ENCODE assay signal across 33 cellular contexts in the genomic region with DNA sequence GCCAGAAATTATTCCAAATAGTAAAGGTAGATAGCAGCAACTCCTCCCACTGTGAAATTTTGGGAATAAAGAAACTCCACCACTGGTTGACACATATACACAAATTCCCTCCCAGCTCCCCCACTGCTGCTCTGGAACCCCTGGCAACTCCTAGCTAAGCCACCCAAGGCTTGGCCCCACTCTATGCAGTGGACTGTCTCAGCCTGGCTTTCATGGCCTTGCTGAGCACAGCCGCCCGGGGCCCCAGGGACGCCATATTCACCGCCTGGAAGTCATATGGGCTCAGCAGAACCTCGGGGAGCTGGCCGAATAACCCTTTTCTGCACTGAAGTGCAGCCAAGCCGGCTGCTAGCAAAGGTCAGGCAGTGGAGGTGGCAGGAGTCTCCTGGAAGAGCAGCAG.
"Had no signal": no experiment of that assay in that cellular context is flagged by ENCODE, and none has a peak within 500 bp of the region (broad histone marks: within the 10 kb centered on the region; RNA-seq: fewer than 3 reads in every experiment).

No MANE protein-coding gene starts in this region.

- DNase-seq: activated CD4-positive, alpha-beta T cell treated with anti-CD3 and anti-CD28 coated beads for 1 hour; activated CD8-positive, alpha-beta memory T cell treated with anti-CD3 and anti-CD28 coated beads, Interleukin-2, amount 10 ng/mL, durations not matched to agents 7 days and 5 days; activated CD8-positive, alpha-beta T cell treated with anti-CD3 and anti-CD28 coated beads, Interleukin-2, amount 10 ng/mL, durations not matched to agents 7 days and 5 days; activated gamma-delta T cell; activated naive CD4-positive, alpha-beta T cell treated with anti-CD3 and anti-CD28 coated beads, Interleukin-2, amount 10 ng/mL, durations not matched to agents 7 days and 5 days; activated naive CD8-positive, alpha-beta T cell treated with anti-CD3 and anti-CD28 coated beads, Interleukin-2, amount 10 ng/mL, durations not matched to agents 7 days and 5 days; caudate nucleus; cortex of kidney; effector memory CD8-positive, alpha-beta T cell; foreskin fibroblast; heart left ventricle; kidney glomerular epithelial cell; left lung; mucosa of descending colon; pancreas; retina; stimulated activated CD4-positive, alpha-beta T cell treated with anti-CD3 and anti-CD28 coated beads, Interleukin-12 subunit alpha, Interleukin-12 subunit beta, amount 100 ng/mL, for 4 hours; stimulated activated CD4-positive, alpha-beta T cell treated with anti-CD3 and anti-CD28 coated beads, Interleukin-4, amount 100 ng/mL, for 24 hours; SW 1271; T-helper 17 cell; T1000 had no signal

- H3K9me3 ChIP-seq: ascending aorta, heart left ventricle, left lung, mucosa of descending colon, pancreas, prostate gland, thoracic aorta, upper lobe of left lung, vagina had no signal

- H3K27me3 Mint-ChIP-seq: activated CD8-positive, alpha-beta memory T cell treated with anti-CD3 and anti-CD28 coated beads, Interleukin-2, amount 10 ng/mL, durations not matched to agents 7 days and 5 days; activated naive CD4-positive, alpha-beta T cell treated with anti-CD3 and anti-CD28 coated beads, Interleukin-2, amount 10 ng/mL, durations not matched to agents 7 days and 5 days; activated naive CD8-positive, alpha-beta T cell treated with anti-CD3 and anti-CD28 coated beads, Interleukin-2, amount 10 ng/mL, durations not matched to agents 7 days and 5 days; brain; effector memory CD8-positive, alpha-beta T cell; natural killer cell treated with Interleukin-12 subunit alpha and Interleukin-12 subunit beta and Interleukin-15 and Interleukin-18, amount 100 ng/mL, for 72 hours; stimulated activated naive CD8-positive, alpha-beta T cell treated with anti-CD3 and anti-CD28 coated beads, Interleukin-15, Interleukin-2, amounts not matched to agents 100 ng/mL and 50 ng/mL, for 24 hours; T-helper 17 cell had no signal

- H3K9me3 Mint-ChIP-seq: activated naive CD4-positive, alpha-beta T cell treated with anti-CD3 and anti-CD28 coated beads, Interleukin-2, amount 10 ng/mL, durations not matched to agents 7 days and 5 days; activated naive CD8-positive, alpha-beta T cell treated with anti-CD3 and anti-CD28 coated beads, Interleukin-2, amount 10 ng/mL, durations not matched to agents 7 days and 5 days; brain; effector memory CD8-positive, alpha-beta T cell; natural killer cell treated with Interleukin-12 subunit alpha and Interleukin-12 subunit beta and Interleukin-15 and Interleukin-18, amount 100 ng/mL, for 72 hours; stimulated activated effector memory CD8-positive, alpha-beta T cell treated with anti-CD3 and anti-CD28 coated beads, Interleukin-12 subunit alpha, Interleukin-12 subunit beta, amount 100 ng/mL, for 72 hours; stimulated activated naive CD8-positive, alpha-beta T cell treated with anti-CD3 and anti-CD28 coated beads, Interleukin-15, Interleukin-2, amounts not matched to agents 100 ng/mL and 50 ng/mL, for 24 hours had no signal

- H3K27ac Mint-ChIP-seq: activated CD8-positive, alpha-beta memory T cell treated with anti-CD3 and anti-CD28 coated beads, Interleukin-2, amount 10 ng/mL, durations not matched to agents 7 days and 5 days; activated CD8-positive, alpha-beta T cell treated with anti-CD3 and anti-CD28 coated beads, Interleukin-2, amount 10 ng/mL, durations not matched to agents 7 days and 5 days; activated naive CD4-positive, alpha-beta T cell treated with anti-CD3 and anti-CD28 coated beads, Interleukin-2, amount 10 ng/mL, durations not matched to agents 7 days and 5 days; activated naive CD8-positive, alpha-beta T cell treated with anti-CD3 and anti-CD28 coated beads, Interleukin-2, amount 10 ng/mL, durations not matched to agents 7 days and 5 days; effector memory CD8-positive, alpha-beta T cell; natural killer cell treated with Interleukin-12 subunit alpha and Interleukin-12 subunit beta and Interleukin-15 and Interleukin-18, amount 100 ng/mL, for 72 hours; stimulated activated effector memory CD8-positive, alpha-beta T cell treated with anti-CD3 and anti-CD28 coated beads, Interleukin-12 subunit alpha, Interleukin-12 subunit beta, amount 100 ng/mL, for 72 hours; stimulated activated naive CD8-positive, alpha-beta T cell treated with anti-CD3 and anti-CD28 coated beads, Interleukin-15, Interleukin-2, amounts not matched to agents 100 ng/mL and 50 ng/mL, for 24 hours; T-helper 17 cell had no signal

- H3K27me3 ChIP-seq: ascending aorta, heart left ventricle, left lung, pancreas, upper lobe of left lung, vagina had no signal

- H3K27ac ChIP-seq: ascending aorta, heart left ventricle, left lung, pancreas, prostate gland, skin epidermis, thoracic aorta, upper lobe of left lung, vagina had no signal

- H3K4me1 Mint-ChIP-seq: activated naive CD4-positive, alpha-beta T cell treated with anti-CD3 and anti-CD28 coated beads, Interleukin-2, amount 10 ng/mL, durations not matched to agents 7 days and 5 days; T-helper 17 cell had no signal

- H3K4me3 ChIP-seq: ascending aorta, heart left ventricle, left lung, lung, mucosa of descending colon, pancreas, prostate gland, skin epidermis, thoracic aorta, upper lobe of left lung, vagina had no signal

- ATAC-seq: activated CD8-positive, alpha-beta memory T cell treated with anti-CD3 and anti-CD28 coated beads, Interleukin-2, amount 10 ng/mL, durations not matched to agents 7 days and 5 days; activated CD8-positive, alpha-beta T cell treated with anti-CD3 and anti-CD28 coated beads, Interleukin-2, amount 10 ng/mL, durations not matched to agents 7 days and 5 days; effector memory CD8-positive, alpha-beta T cell; heart left ventricle; left lung; mucosa of descending colon; natural killer cell treated with Interleukin-12 subunit alpha and Interleukin-12 subunit beta and Interleukin-15 and Interleukin-18, amount 100 ng/mL, for 72 hours; pancreas; sciatic nerve; stimulated activated effector memory CD8-positive, alpha-beta T cell treated with anti-CD3 and anti-CD28 coated beads, Interleukin-12 subunit alpha, Interleukin-12 subunit beta, amount 100 ng/mL, for 72 hours; T-helper 17 cell had no signal

- H3K4me3 Mint-ChIP-seq: activated CD8-positive, alpha-beta memory T cell treated with anti-CD3 and anti-CD28 coated beads, Interleukin-2, amount 10 ng/mL, durations not matched to agents 7 days and 5 days; activated CD8-positive, alpha-beta T cell treated with anti-CD3 and anti-CD28 coated beads, Interleukin-2, amount 10 ng/mL, durations not matched to agents 7 days and 5 days; activated naive CD4-positive, alpha-beta T cell treated with anti-CD3 and anti-CD28 coated beads, Interleukin-2, amount 10 ng/mL, durations not matched to agents 7 days and 5 days; activated naive CD8-positive, alpha-beta T cell treated with anti-CD3 and anti-CD28 coated beads, Interleukin-2, amount 10 ng/mL, durations not matched to agents 7 days and 5 days; brain; effector memory CD8-positive, alpha-beta T cell; natural killer cell treated with Interleukin-12 subunit alpha and Interleukin-12 subunit beta and Interleukin-15 and Interleukin-18, amount 100 ng/mL, for 72 hours; stimulated activated effector memory CD8-positive, alpha-beta T cell treated with anti-CD3 and anti-CD28 coated beads, Interleukin-12 subunit alpha, Interleukin-12 subunit beta, amount 100 ng/mL, for 72 hours; stimulated activated naive CD8-positive, alpha-beta T cell treated with anti-CD3 and anti-CD28 coated beads, Interleukin-15, Interleukin-2, amounts not matched to agents 100 ng/mL and 50 ng/mL, for 24 hours; T-helper 17 cell had no signal

- H3K4me1 ChIP-seq: ascending aorta, heart left ventricle, left lung, pancreas, prostate gland, upper lobe of left lung, vagina had no signal
